Comparison of ENCODE assay signal across 8 cellular contexts in genomic region chr18:48942554-48943261, GRCh38. TPM values are rescaled to one million over a fixed set of nuclear protein-coding genes. Genes with fewer than 3 reads are reported as not detected.
DNase-seq lines count a peak whose midpoint lies in the region; ATAC-seq and TF ChIP-seq lines count a peak whose summit lies in the region.

No MANE protein-coding gene starts in this region.

- peak overlapping the region; percentile 90 for H3K27ac ChIP-seq in RWPE1
- H3K27ac ChIP-seq in gastrocnemius medialis: peak overlapping the region; percentile 25 to 93 (median 66)

- H3K4me3 ChIP-seq in fibroblast of the aortic adventitia (ENCODE audit: low read depth, low read length) (peak overlapping the region; percentile 51), gastrocnemius medialis (no peak overlapping the region)

- ATAC-seq in gastrocnemius medialis: peak; percentile 12 to 17
- ATAC-seq in HG03457 (IDR thresholded peaks at IDR 0.05; ENCODE audit: unreplicated experiment): no peak

- CTCF ChIA-PET in RWPE1 (lab: Yijun Ruan, JAX): interaction anchor here (0.8 kb wide), 1 partner anchor 85 kb away, joined by 5 read pairs; no protein-coding TSS in a partner anchor

- TF ChIP-seq POLR2A in gastrocnemius medialis (IDR thresholded peaks at IDR 0.05): no peak

- H3K4me1 ChIP-seq in gastrocnemius medialis: peaks cover 72 to 98% of the 10 kb centered on the region in 2 donors

- in situ Hi-C loops in gastrocnemius medialis (cut with MboI; ENCODE audit: low sequenced_read_pairs in 4 of 4): loop anchor here in 1 of 4 donors (25.0 kb wide), 2 partner anchors 255 to 405 kb away; partner anchors contain the start of gene CTIF

- H3K36me3 ChIP-seq in gastrocnemius medialis: no peaks in the 10 kb centered on the region

- no peaks in the 10 kb centered on the region for H3K27me3 ChIP-seq in gastrocnemius medialis

- no peaks in the 10 kb centered on the region for H3K9me3 ChIP-seq in gastrocnemius medialis

- intact Hi-C loops in gastrocnemius medialis (cut with DNase I; ENCODE audit: low total_unique reads): no loop called here

- peak; percentile 94 for DNase-seq in GM04503 (ENCODE audit: low read depth)
- DNase-seq in RWPE1 (ENCODE audit: low spot score): peak; percentile 84
- peak; percentile 88 for DNase-seq in fibroblast of the aortic adventitia (ENCODE audit: low read depth)
- DNase-seq in gastrocnemius medialis: no peak
- DNase-seq in retina: no peak
- DNase-seq in activated gamma-delta T cell treated with Interleukin-2 at 50 U/mL for 16 hours: no peak
- no peak for DNase-seq in activated CD4-positive, alpha-beta T cell treated with anti-CD3 and anti-CD28 coated beads for 1 hour

- POLR2A ChIA-PET in RWPE1 (lab: Yijun Ruan, JAX; ENCODE audit: low non-redundant PET): no interaction called here

- no peak for TF ChIP-seq CTCF in RWPE1 (conservative IDR thresholded peaks at IDR 0.05; ENCODE audit: low read depth)
- TF ChIP-seq CTCF in fibroblast of the aortic adventitia (IDR thresholded peaks at IDR 0.05; ENCODE audit: insufficient read depth, low read length): no peak
- TF ChIP-seq CTCF in gastrocnemius medialis (IDR thresholded peaks at IDR 0.05 in 4 of 5, conservative IDR thresholded peaks at IDR 0.05 in 1 of 5): no peak

RNA-seq across cellular contexts. Expression of gene SMAD7, which starts 8.1 kb away (rescaled TPM):
- total RNA-seq in fibroblast of the aortic adventitia (ENCODE audit: low replicate concordance) (10.5 and 27.2 TPM in 2 replicates), gastrocnemius medialis (10 to 100 TPM in 3 of 4 donors, 1 to 10 TPM in 1; 9.1 to 13.4 (median 10.8) TPM)

Comparison
In these comparisons a context has a peak if more than half of its experiments do, and no peak if none do; other contexts are left out.
1. DNase-seq: peak in GM04503 (single experiment), RWPE1 (single experiment) and fibroblast of the aortic adventitia (single experiment); none in gastrocnemius medialis (0 of 2), retina (single experiment), activated gamma-delta T cell treated with Interleukin-2 at 50 U/mL for 16 hours (single experiment) and activated CD4-positive, alpha-beta T cell treated with anti-CD3 and anti-CD28 coated beads for 1 hour (single experiment).